In the genomic region with DNA sequence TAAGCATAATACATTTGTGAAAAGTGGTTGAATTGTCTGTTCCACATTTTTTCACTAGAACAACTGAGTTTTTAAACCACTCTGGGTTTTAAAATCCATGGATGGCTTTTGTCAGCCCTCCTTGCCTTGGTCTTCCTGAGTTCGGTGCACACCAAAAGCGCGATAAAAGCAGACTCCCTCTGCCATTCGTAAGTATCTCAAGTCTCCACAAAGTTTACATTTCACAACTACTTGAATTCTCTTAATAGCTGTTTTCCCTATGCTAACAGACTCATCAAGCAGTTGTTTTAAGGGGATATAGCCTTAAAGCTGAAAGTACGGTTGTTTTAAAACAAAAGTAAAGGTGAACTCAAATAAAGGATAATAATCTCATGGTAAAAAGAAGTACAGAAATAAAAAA, we compare ENCODE assay signal across 1 cellular context.
TF ChIP-seq lines count a peak whose summit lies in the region.

No MANE protein-coding gene starts in this region.

TF ChIP-seq in H1, 55 proteins besides CTCF, POLR2A, EP300 and RAD21 (continued from another document):
- TF ChIP-seq NANOG (IDR thresholded peaks at IDR 0.05; ENCODE audit: insufficient read depth, low read depth, low read length, poor library complexity, severe bottlenecking) = no peak
- TF ChIP-seq PHF8 (conservative IDR thresholded peaks at IDR 0.05; ENCODE audit: low read depth, low read length) = no peak
- TF ChIP-seq CTBP2 (IDR thresholded peaks at IDR 0.05; ENCODE audit: borderline replicate concordance, insufficient read depth, insufficient read length, low read length) = no peak
- TF ChIP-seq KDM5A (IDR thresholded peaks at IDR 0.05; ENCODE audit: low read length) = no peak
- no peak for TF ChIP-seq TAF7 (optimal IDR thresholded peaks at IDR 0.05; ENCODE audit: borderline replicate concordance, low read depth, low read length)
- no peak for TF ChIP-seq SIN3A (conservative IDR thresholded peaks at IDR 0.05 in 1 of 2, IDR thresholded peaks at IDR 0.05 in 1 of 2; ENCODE audit: low read depth in 1 of 2, low read length in 2 of 2)
- no peak for TF ChIP-seq GTF2F1 (IDR thresholded peaks at IDR 0.05; ENCODE audit: borderline replicate concordance, low read depth, low read length)
- TF ChIP-seq JUN (IDR thresholded peaks at IDR 0.05; ENCODE audit: low read depth, low read length) = no peak
